24 cellular contexts compared by ENCODE assay signal in the genomic region with DNA sequence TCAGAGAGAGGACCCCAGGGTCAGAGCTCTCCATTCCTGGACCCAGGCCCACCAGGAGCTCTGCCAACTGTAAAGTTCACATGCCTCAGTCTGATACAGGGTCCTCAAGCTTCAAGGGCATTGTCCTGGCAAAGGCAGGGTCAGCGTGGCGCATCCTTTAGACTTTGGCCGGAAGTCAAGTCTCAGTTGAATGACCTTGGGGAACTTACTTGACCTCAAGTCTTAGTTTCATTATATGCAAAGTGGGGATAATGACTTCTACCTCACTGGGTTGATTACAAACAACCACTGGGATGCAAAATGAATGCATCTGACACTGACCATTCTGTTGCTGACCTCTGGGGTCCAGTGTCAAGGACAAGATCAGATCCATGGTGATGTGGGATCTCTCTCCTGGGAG.
DNase-seq lines count a peak whose midpoint lies in the region; ATAC-seq, FAIRE-seq and TF ChIP-seq lines count a peak whose summit lies in the region.
"Had no signal": no experiment of that assay in that cellular context is flagged by ENCODE, and none has a peak within 500 bp of the region (broad histone marks: within the 10 kb centered on the region; RNA-seq: fewer than 3 reads in every experiment).

No MANE protein-coding gene starts in this region.

- H2AK5ac ChIP-seq in mesenchymal stem cell (ENCODE audit: low read length, severe bottlenecking) = no peak overlapping the region

- H4K20me1 ChIP-seq in BLaER1 = no peaks in the 10 kb centered on the region

- H2BK15ac ChIP-seq in mesenchymal stem cell (ENCODE audit: low read depth, poor library complexity, severe bottlenecking) = no peak overlapping the region

- H3K9me3 ChIP-seq in BLaER1 = no peaks in the 10 kb centered on the region
- H3K9me3 ChIP-seq in lower lobe of right lung = no peaks in the 10 kb centered on the region
- no peaks in the 10 kb centered on the region for H3K9me3 ChIP-seq in mesenchymal stem cell (ENCODE audit: control insufficient read depth, low read length)
- H3K9me3 ChIP-seq: upper lobe of left lung had no signal

- H3K4me3 ChIP-seq in BLaER1 (no peak overlapping the region), lower lobe of right lung (no peak overlapping the region), mesenchymal stem cell (ENCODE audit: insufficient read depth in 1 of 2, low read depth in 1 of 2, low read length in 2 of 2) (no peak overlapping the region)
- H3K4me3 ChIP-seq: upper lobe of left lung had no signal

- 81% methylated on average over 3 of the region's 3 CpGs for WGBS in mesenchymal stem cell

- no peak for TF ChIP-seq CTCF in lower lobe of right lung (IDR thresholded peaks at IDR 0.05)
- no peak for TF ChIP-seq CTCF in D721Med (IDR thresholded peaks at IDR 0.05; ENCODE audit: insufficient read depth, missing control alignments)

- H3K4me2 ChIP-seq in BLaER1 (peak overlapping the region; percentile 85), mesenchymal stem cell (ENCODE audit: low read length, poor library complexity, severe bottlenecking) (no peak overlapping the region)

- peak; percentile 14 for DNase-seq in lower lobe of right lung
- DNase-seq in activated effector memory CD4-positive, alpha-beta T cell treated with Interleukin-2 at 50 U/mL for 16 hours = no peak
- DNase-seq in D721Med (ENCODE audit: insufficient read length, low spot score) = no peak
- no peak for DNase-seq in mesenchymal stem cell
- DNase-seq: activated CD4-positive, alpha-beta T cell treated with anti-CD3 and anti-CD28 coated beads, Interleukin-2, amount 10 ng/mL, durations not matched to agents 7 days and 5 days; activated effector memory CD4-positive, alpha-beta T cell treated with anti-CD3 and anti-CD28 coated beads, Interleukin-2, amount 50 U/mL, for 16 hours; activated T-cell treated with anti-CD3 and anti-CD28 coated beads, Interleukin-2, amount 50 U/mL, for 1 hour; CD4-positive, alpha-beta T cell; H9; mammary epithelial cell; NCI-H1092; NCI-H1694; stimulated activated CD4-positive, alpha-beta T cell treated with anti-CD3 and anti-CD28 coated beads, Interleukin-15, amount 100 ng/mL, for 24 hours; stimulated activated CD4-positive, alpha-beta T cell treated with anti-CD3 and anti-CD28 coated beads, Interleukin-4, amount 100 ng/mL, for 4 hours; T-helper 9 cell; upper lobe of left lung had no signal

- H2AFZ ChIP-seq in mesenchymal stem cell (ENCODE audit: low read depth, low read length) = no peak overlapping the region

- H3K18ac ChIP-seq in mesenchymal stem cell (ENCODE audit: low read depth in 1 of 2, low read length in 2 of 2) = no peak overlapping the region

- H2BK120ac ChIP-seq in mesenchymal stem cell (ENCODE audit: low read depth, low read length) = no peak overlapping the region

- ATAC-seq in GM18873 (IDR thresholded peaks at IDR 0.05; ENCODE audit: low FRiP score, unreplicated experiment) (peak; percentile 64), HG03354 (IDR thresholded peaks at IDR 0.05; ENCODE audit: poor library complexity, severe bottlenecking, unreplicated experiment) (peak; percentile 59), lower lobe of right lung (no peak), HG02623 (IDR thresholded peaks at IDR 0.05; ENCODE audit: unreplicated experiment) (no peak)

- H3K4me1 ChIP-seq in BLaER1 = peaks cover 31% of the 10 kb centered on the region
- no peaks in the 10 kb centered on the region for H3K4me1 ChIP-seq in lower lobe of right lung
- no peaks in the 10 kb centered on the region for H3K4me1 ChIP-seq in mesenchymal stem cell (ENCODE audit: control insufficient read depth, insufficient read depth, low read depth, low read length)
- H3K4me1 ChIP-seq: upper lobe of left lung had no signal

- H3K27me3 ChIP-seq in BLaER1 (no peaks in the 10 kb centered on the region), lower lobe of right lung (ENCODE audit: low read depth) (no peaks in the 10 kb centered on the region), mesenchymal stem cell (ENCODE audit: control insufficient read depth in 1 of 2, insufficient read depth in 1 of 2, low read length in 2 of 2) (peaks cover 0 to 10% of the 10 kb centered on the region in 2 experiments)
- H3K27me3 ChIP-seq: upper lobe of left lung had no signal

- no peak overlapping the region for H2BK12ac ChIP-seq in mesenchymal stem cell (ENCODE audit: low read length in 2 of 2)

- H3K4ac ChIP-seq in mesenchymal stem cell (ENCODE audit: low read depth in 1 of 2, low read length in 2 of 2) = no peak overlapping the region

- no peak overlapping the region for H4K91ac ChIP-seq in mesenchymal stem cell (ENCODE audit: low read length)

- no peak overlapping the region for H3K14ac ChIP-seq in mesenchymal stem cell (ENCODE audit: low read length in 2 of 2)

- no peak overlapping the region for H4K8ac ChIP-seq in mesenchymal stem cell (ENCODE audit: low read length)

- H2BK5ac ChIP-seq in mesenchymal stem cell (ENCODE audit: low read depth, low read length, poor library complexity, severe bottlenecking) = no peak overlapping the region

- H3K9ac ChIP-seq in BLaER1 = no peak overlapping the region
- H3K9ac ChIP-seq in mesenchymal stem cell (ENCODE audit: low read length) = no peak overlapping the region

- H3K36me3 ChIP-seq in BLaER1 = no peaks in the 10 kb centered on the region
- no peaks in the 10 kb centered on the region for H3K36me3 ChIP-seq in lower lobe of right lung
- H3K36me3 ChIP-seq in mesenchymal stem cell (ENCODE audit: control insufficient read depth in 1 of 2, insufficient read depth in 2 of 2, low read depth in 1 of 2, low read length in 2 of 2) = no peaks in the 10 kb centered on the region
- H3K36me3 ChIP-seq: upper lobe of left lung had no signal

- H3K79me1 ChIP-seq in mesenchymal stem cell (replicated peaks; ENCODE audit: low read length, poor library complexity, severe bottlenecking) = no peaks in the 10 kb centered on the region

- intact Hi-C loops in lower lobe of right lung (cut with DNase I) = no loop called here

- FAIRE-seq in D721Med (lab: Jason Lieb, UNC) = no peak
- FAIRE-seq: A204.1, bronchial epithelial cell, frontal cortex, RCC 7860 had no signal

- H3K27ac ChIP-seq in BLaER1 = no peak overlapping the region; the same call in 1 of the 2 replicates
- no peak overlapping the region for H3K27ac ChIP-seq in lower lobe of right lung
- H3K27ac ChIP-seq in mesenchymal stem cell (ENCODE audit: low read length, poor library complexity, severe bottlenecking) = no peak overlapping the region
- H3K27ac ChIP-seq: upper lobe of left lung had no signal

- H3K23ac ChIP-seq in mesenchymal stem cell (ENCODE audit: low read length in 2 of 2) = no peak overlapping the region

Comparison
In these comparisons a context has a peak if more than half of its experiments do, and no peak if none do; other contexts are left out.
1. ATAC-seq: peak in GM18873 (single experiment) and HG03354 (single experiment); none in lower lobe of right lung (0 of 2) and HG02623 (single experiment).